Comparison of ENCODE assay signal across 5 cellular contexts in genomic region chr14:18333799-18334198, GRCh38.
DNase-seq lines count a peak whose midpoint lies in the region; ATAC-seq, FAIRE-seq and TF ChIP-seq lines count a peak whose summit lies in the region.
"Not testable (repeated sequence)": the region's sequence is repeated elsewhere in the genome, so short reads cannot be mapped to it uniquely, and the experiment has no call there.

No MANE protein-coding gene starts in this region.

- WGBS in right cardiac atrium, result 76% methylated on average over 14 of the region's 16 CpGs
- 76 to 79% methylated on average over 12 to 14 of the region's 16 CpGs for WGBS in aorta, 2 donors

- not testable (repeated sequence) for H3K36me3 ChIP-seq in RWPE2 (ENCODE audit: low read depth); kidney (ENCODE audit: control insufficient read depth in 1 of 2, insufficient read depth in 2 of 2, low read length in 2 of 2); aorta (ENCODE audit: control insufficient read depth in 1 of 2, insufficient read depth in 2 of 2, low read length in 1 of 2)

- DNase-seq in RWPE2 (ENCODE audit: low spot score) (peak; percentile 32), right cardiac atrium (peak in 2 of 3 donors; percentile 7 to 42), kidney (peak; percentile 61), posterior vena cava (ENCODE audit: low spot score) (peak; percentile 65), aorta (peak; percentile 18 to 65)

- not testable (repeated sequence) for H3K9me3 ChIP-seq in RWPE2 (ENCODE audit: severe bottlenecking); right cardiac atrium (ENCODE audit: control insufficient read depth, low read length); kidney (ENCODE audit: control insufficient read depth in 1 of 2, low read length in 2 of 2); aorta (ENCODE audit: control insufficient read depth, low read length)

- H3K4me3 ChIP-seq in RWPE2 (ENCODE audit: severe bottlenecking); right cardiac atrium (ENCODE audit: low read length); kidney (ENCODE audit: low read length in 2 of 2); aorta (ENCODE audit: low read length in 2 of 2): not testable (repeated sequence)

- FAIRE-seq in kidney (lab: Jason Lieb, UNC), result not testable (repeated sequence)

- TF ChIP-seq CTCF in RWPE2 (IDR thresholded peaks at IDR 0.05; ENCODE audit: poor library complexity, severe bottlenecking); kidney (IDR thresholded peaks at IDR 0.05; ENCODE audit: borderline replicate concordance, extremely low read depth, insufficient read depth): not testable (repeated sequence)

- ATAC-seq in RWPE2 (ENCODE audit: low read depth); right cardiac atrium; aorta (ENCODE audit: low FRiP score): not testable (repeated sequence)

- intact Hi-C loops in right cardiac atrium (cut with DNase I); kidney (cut with DNase I); posterior vena cava (cut with DNase I); aorta (cut with DNase I): not testable (repeated sequence)

- not testable (repeated sequence) for H3K9ac ChIP-seq in kidney (ENCODE audit: low read length in 2 of 2)

- not testable (repeated sequence) for H3K4me1 ChIP-seq in RWPE2 (ENCODE audit: insufficient read depth, poor library complexity, severe bottlenecking); right cardiac atrium (ENCODE audit: control insufficient read depth, insufficient read depth, low read length); kidney (ENCODE audit: control insufficient read depth in 1 of 2, insufficient read depth in 1 of 2, low read depth in 1 of 2, low read length in 2 of 2); aorta (ENCODE audit: control insufficient read depth in 1 of 2, insufficient read depth in 2 of 2, low read length in 2 of 2)

- H3K27ac ChIP-seq in RWPE2 (ENCODE audit: poor library complexity, severe bottlenecking); right cardiac atrium (ENCODE audit: low read length); kidney (ENCODE audit: low read depth in 2 of 2, low read length in 2 of 2); aorta (ENCODE audit: low read depth in 1 of 2, low read length in 2 of 2): not testable (repeated sequence)

- not testable (repeated sequence) for H3K27me3 ChIP-seq in RWPE2 (ENCODE audit: insufficient read depth, poor library complexity, severe bottlenecking); right cardiac atrium (ENCODE audit: control insufficient read depth, insufficient read depth); aorta (ENCODE audit: control insufficient read depth in 1 of 2, insufficient read depth in 2 of 2, low read length in 1 of 2)
